ENCODE assay signal across 8 cellular contexts in the genomic region with DNA sequence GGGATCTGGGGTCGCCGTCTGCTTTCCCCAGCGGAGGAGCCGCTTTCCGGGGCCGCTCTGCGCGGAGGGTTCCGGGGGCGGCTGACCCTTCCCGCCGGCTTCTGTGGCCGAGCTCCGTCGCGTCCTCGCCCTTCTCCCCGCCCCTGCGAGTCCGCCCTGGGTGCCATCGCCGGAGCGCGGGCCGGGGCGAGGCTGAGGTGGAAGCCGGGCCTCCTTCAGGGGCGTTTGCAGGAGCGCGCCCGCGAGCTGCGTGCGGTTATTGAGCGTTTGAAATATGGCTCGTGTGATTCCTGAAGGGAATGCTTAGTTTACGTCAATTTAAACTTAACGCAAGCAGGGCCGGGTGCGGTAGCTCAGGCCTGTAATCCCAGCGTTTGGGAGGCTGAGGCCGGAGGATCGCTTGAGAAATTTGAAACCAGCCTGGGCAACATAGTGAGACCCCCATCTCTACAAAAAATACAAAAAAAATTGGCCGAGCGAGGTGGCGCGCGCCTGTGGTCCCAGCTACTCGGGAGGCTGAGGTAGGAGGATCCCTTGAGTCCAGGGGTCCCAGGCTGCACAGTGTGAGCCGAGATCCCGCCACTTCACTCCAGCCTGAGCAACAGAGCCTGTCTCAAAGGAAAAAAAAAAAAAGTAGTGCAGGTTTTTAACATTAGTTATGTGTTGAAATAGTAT.
DNase-seq lines count a peak whose midpoint lies in the region; ATAC-seq and TF ChIP-seq lines count a peak whose summit lies in the region.

No MANE protein-coding gene starts in this region.

- H3K4me2 ChIP-seq in KMS-11: peak overlapping the region; percentile 25

- H4K20me1 ChIP-seq in KMS-11 (ENCODE audit: insufficient read depth): no peaks in the 10 kb centered on the region

- ATAC-seq in GM21447 (IDR thresholded peaks at IDR 0.05; ENCODE audit: unreplicated experiment): peak; percentile 12

- H3K36me3 ChIP-seq in KMS-11 (ENCODE audit: insufficient read depth) (no peaks in the 10 kb centered on the region), iPS-18a (ENCODE audit: control insufficient read depth, low read depth, low read length) (peaks cover 12% of the 10 kb centered on the region)

- H3K36me3 Mint-ChIP-seq in activated naive CD4-positive, alpha-beta T cell treated with anti-CD3 and anti-CD28 coated beads, Interleukin-2, amount 50 U/mL, for 24 hours: peaks cover 7% of the 10 kb centered on the region

- H3K9me3 Mint-ChIP-seq in activated naive CD4-positive, alpha-beta T cell treated with anti-CD3 and anti-CD28 coated beads, Interleukin-2, amount 50 U/mL, for 24 hours: no peaks in the 10 kb centered on the region

- H3K27me3 ChIP-seq in KMS-11 (ENCODE audit: insufficient read depth, low read depth) (no peaks in the 10 kb centered on the region), iPS-18a (ENCODE audit: control insufficient read depth, insufficient read depth, low read length) (no peaks in the 10 kb centered on the region)

- H3K4me1 ChIP-seq in KMS-11 (ENCODE audit: low read depth, poor library complexity, severe bottlenecking) (no peaks in the 10 kb centered on the region), iPS-18a (ENCODE audit: control insufficient read depth, low read depth, low read length) (no peaks in the 10 kb centered on the region)

- peak overlapping the region; percentile 86 for H3K4me3 Mint-ChIP-seq in activated naive CD4-positive, alpha-beta T cell treated with anti-CD3 and anti-CD28 coated beads, Interleukin-2, amount 50 U/mL, for 24 hours

- H3K9ac ChIP-seq in KMS-11 (peak overlapping the region; percentile 53; the same call in 1 of the 2 replicates), iPS-18a (ENCODE audit: low read length) (peak overlapping the region; percentile 56)

- no peak for TF ChIP-seq CTCF in KMS-11 (conservative IDR thresholded peaks at IDR 0.05; ENCODE audit: low read depth, low read length)

- no peaks in the 10 kb centered on the region for H3K27me3 Mint-ChIP-seq in activated naive CD4-positive, alpha-beta T cell treated with anti-CD3 and anti-CD28 coated beads, Interleukin-2, amount 50 U/mL, for 24 hours

- peak overlapping the region; percentile 17 for H3K27ac Mint-ChIP-seq in activated naive CD4-positive, alpha-beta T cell treated with anti-CD3 and anti-CD28 coated beads, Interleukin-2, amount 50 U/mL, for 24 hours

- H3K4me1 Mint-ChIP-seq in activated naive CD4-positive, alpha-beta T cell treated with anti-CD3 and anti-CD28 coated beads, Interleukin-2, amount 50 U/mL, for 24 hours: peaks cover 26% of the 10 kb centered on the region

- H2AFZ ChIP-seq in KMS-11 (ENCODE audit: low read depth): peak overlapping the region; percentile 26

- H3K27ac ChIP-seq in KMS-11: peak overlapping the region; percentile 39; the same call in 1 of the 2 replicates
- H3K27ac ChIP-seq in iPS-18a (ENCODE audit: low read length): no peak overlapping the region

- H3K79me2 ChIP-seq in KMS-11 (ENCODE audit: insufficient read depth, low read depth): peaks cover 37% of the 10 kb centered on the region

- no peak overlapping the region for H3K4me3 ChIP-seq in KMS-11 (IDR thresholded peaks at IDR 0.05; ENCODE audit: insufficient read depth, low read depth, low read length)
- peak overlapping the region; percentile 82 for H3K4me3 ChIP-seq in iPS-18a (ENCODE audit: low read length)

- no peaks in the 10 kb centered on the region for H3K9me3 ChIP-seq in iPS-18a (ENCODE audit: control insufficient read depth, low read depth, low read length)

- DNase-seq in CD1c-positive myeloid dendritic cell (ENCODE audit: extremely low spot score) (peak; percentile 38), NCI-H2029 (lab: John Stamatoyannopoulos, UW) (no peak), NCI-H524 treated with DMSO at 0.1 percent for 48 hours (lab: John Stamatoyannopoulos, UW) (no peak)
- DNase-seq in stimulated activated CD4-positive, alpha-beta T cell treated with anti-CD3 and anti-CD28 coated beads, Interleukin-4, amount 100 ng/mL, for 4 hours: peak; percentile 16 to 24

Comparison
In these comparisons a context has a peak if more than half of its experiments do, and no peak if none do; other contexts are left out.
1. DNase-seq: peak in CD1c-positive myeloid dendritic cell (single experiment) and stimulated activated CD4-positive, alpha-beta T cell treated with anti-CD3 and anti-CD28 coated beads, Interleukin-4, amount 100 ng/mL, for 4 hours (2 of 2); none in NCI-H2029 (single experiment) and NCI-H524 treated with DMSO at 0.1 percent for 48 hours (single experiment).